Comparison of ENCODE assay signal across 30 cellular contexts in genomic region chr1:16114527-16115467, GRCh38. TPM values are rescaled to one million over a fixed set of nuclear protein-coding genes. Genes with fewer than 3 reads are reported as not detected.
A peak's percentile ranks its signal among the peaks of the same experiment; 100 is the strongest.
DNase-seq lines count a peak whose midpoint lies in the region; ATAC-seq and TF ChIP-seq lines count a peak whose summit lies in the region.
"Had no signal": no experiment of that assay in that cellular context is flagged by ENCODE, and none has a peak within 500 bp of the region (broad histone marks: within the 10 kb centered on the region; RNA-seq: fewer than 3 reads in every experiment).

No MANE protein-coding gene starts in this region.

- peak overlapping the region; percentile 87 for H3K4me2 ChIP-seq in neural progenitor cell

- H3K36me3 Mint-ChIP-seq in brain = no peaks in the 10 kb centered on the region
- no peaks in the 10 kb centered on the region for H3K36me3 Mint-ChIP-seq in neural progenitor cell
- H3K36me3 Mint-ChIP-seq: activated naive CD4-positive, alpha-beta T cell treated with anti-CD3 and anti-CD28 coated beads, Interleukin-2, amount 50 U/mL, for 24 hours; IgD-negative memory B cell; memory B cell had no signal

- no peaks in the 10 kb centered on the region for H3K36me3 ChIP-seq in neural progenitor cell
- H3K36me3 ChIP-seq: transverse colon had no signal

- peak overlapping the region; percentile 99 for H3K27ac ChIP-seq in neural progenitor cell
- H3K27ac ChIP-seq: 22Rv1, epithelial cell of prostate, psoas muscle, transverse colon had no signal

- H3K9me3 ChIP-seq in neural progenitor cell (ENCODE audit: low read depth) = no peaks in the 10 kb centered on the region
- H3K9me3 ChIP-seq: psoas muscle, transverse colon had no signal

- no peaks in the 10 kb centered on the region for H4K20me1 ChIP-seq in neural progenitor cell (ENCODE audit: low read depth)

- H3K79me2 ChIP-seq in neural progenitor cell (ENCODE audit: low read depth) = no peaks in the 10 kb centered on the region

- H3K4me1 Mint-ChIP-seq in brain (peaks cover 81% of the 10 kb centered on the region), neural progenitor cell (peaks cover 81% of the 10 kb centered on the region)
- H3K4me1 Mint-ChIP-seq: activated CD4-positive, alpha-beta T cell treated with anti-CD3 and anti-CD28 coated beads for 36 hours; activated naive CD4-positive, alpha-beta T cell treated with anti-CD3 and anti-CD28 coated beads, Interleukin-2, amount 50 U/mL, for 24 hours; IgD-negative memory B cell; memory B cell had no signal

- DNase-seq in left ventricle myocardium superior (peak; percentile 6), left cardiac atrium (no peak), neural progenitor cell (ENCODE audit: low spot score) (no peak), NCI-H2196 treated with DMSO at 0.1 percent for 48 hours (lab: John Stamatoyannopoulos, UW; ENCODE audit: unreplicated experiment) (no peak)
- DNase-seq in activated CD8-positive, alpha-beta memory T cell treated with anti-CD3 and anti-CD28 coated beads, Interleukin-2, amount 50 U/mL, for 48 hours = no peak
- DNase-seq: activated CD4-positive, alpha-beta T cell treated with anti-CD3 and anti-CD28 coated beads for 36 hours; activated CD8-positive, alpha-beta T cell treated with anti-CD3 and anti-CD28 coated beads for 36 hours; C1 segment of cervical spinal cord; Calu3; DND-41; effector CD4-positive, alpha-beta T cell; GOT3; NCI-H1694; NCI-H510A; psoas muscle; stimulated activated CD4-positive, alpha-beta T cell treated with anti-CD3 and anti-CD28 coated beads, Interleukin-15, amount 100 ng/mL, for 24 hours; stimulated activated CD4-positive, alpha-beta T cell treated with anti-CD3 and anti-CD28 coated beads, Interleukin-4, amount 100 ng/mL, for 4 hours; SW 1271; transverse colon had no signal

- intact Hi-C loops in left ventricle myocardium superior (cut with micrococcal nuclease) (no loop called here), left cardiac atrium (cut with DNase I) (no loop called here)

- no peak overlapping the region for H3K9ac ChIP-seq in neural progenitor cell

- H3K27ac Mint-ChIP-seq in brain (peak overlapping the region in 3 of 5 experiments; percentile 50 to 67 (median 60)), neural progenitor cell (peak overlapping the region; percentile 89)
- H3K27ac Mint-ChIP-seq: activated CD4-positive, alpha-beta T cell treated with anti-CD3 and anti-CD28 coated beads for 36 hours; activated CD8-positive, alpha-beta T cell treated with anti-CD3 and anti-CD28 coated beads for 36 hours; activated naive CD4-positive, alpha-beta T cell treated with anti-CD3 and anti-CD28 coated beads, Interleukin-2, amount 50 U/mL, for 24 hours; activated T-helper 2 cell treated with anti-CD3 and anti-CD28 coated beads, Interferon-gamma antibody, Interleukin-2, Interleukin-4, amounts not matched to agents 10 μg/mL and 5 μg/mL and 100 μg/mL, durations not matched to agents 14 hours and 24 hours and 36 hours; IgD-negative memory B cell; memory B cell had no signal

- H3K4me1 ChIP-seq in neural progenitor cell = peaks cover 67% of the 10 kb centered on the region
- H3K4me1 ChIP-seq: psoas muscle, transverse colon had no signal

- H3F3A ChIP-seq in neural progenitor cell (ENCODE audit: low read depth) = peaks cover 28% of the 10 kb centered on the region

- H3K4me3 Mint-ChIP-seq in brain = no peak overlapping the region
- H3K4me3 Mint-ChIP-seq in neural progenitor cell = peak overlapping the region; percentile 67
- H3K4me3 Mint-ChIP-seq: activated CD4-positive, alpha-beta T cell treated with anti-CD3 and anti-CD28 coated beads for 36 hours; activated CD8-positive, alpha-beta T cell treated with anti-CD3 and anti-CD28 coated beads for 36 hours; activated naive CD4-positive, alpha-beta T cell treated with anti-CD3 and anti-CD28 coated beads, Interleukin-2, amount 50 U/mL, for 24 hours; IgD-negative memory B cell; memory B cell had no signal

- no peak for ATAC-seq in left ventricle myocardium superior
- ATAC-seq in left cardiac atrium = no peak
- no peak for ATAC-seq in GM18511 (IDR thresholded peaks at IDR 0.05; ENCODE audit: unreplicated experiment)
- ATAC-seq in GM21526 (IDR thresholded peaks at IDR 0.05; ENCODE audit: low FRiP score, unreplicated experiment) = no peak
- ATAC-seq: activated CD4-positive, alpha-beta T cell treated with anti-CD3 and anti-CD28 coated beads for 36 hours; activated CD8-positive, alpha-beta T cell treated with anti-CD3 and anti-CD28 coated beads for 36 hours; left lobe of liver; psoas muscle had no signal

- H3K27me3 Mint-ChIP-seq in brain (peaks cover 10% of the 10 kb centered on the region), neural progenitor cell (ENCODE audit: insufficient read depth, low read depth) (peaks cover 15% of the 10 kb centered on the region)

- no peak overlapping the region for H2AFZ ChIP-seq in neural progenitor cell (replicated peaks)

- no peaks in the 10 kb centered on the region for H3K27me3 ChIP-seq in neural progenitor cell
- H3K27me3 ChIP-seq: transverse colon had no signal

- H3K4me3 ChIP-seq in neural progenitor cell = peak overlapping the region; percentile 35
- H3K4me3 ChIP-seq: psoas muscle, transverse colon had no signal

- TF ChIP-seq CTCF in brain (conservative IDR thresholded peaks at IDR 0.05) = no peak
- no peak for TF ChIP-seq CTCF in neural progenitor cell (IDR thresholded peaks at IDR 0.05)

- peaks cover 0 to 3% (median 0%) of the 10 kb centered on the region in 5 experiments for H3K9me3 Mint-ChIP-seq in brain
- H3K9me3 Mint-ChIP-seq in neural progenitor cell = peaks cover 7% of the 10 kb centered on the region
- H3K9me3 Mint-ChIP-seq: activated CD8-positive, alpha-beta T cell treated with anti-CD3 and anti-CD28 coated beads for 36 hours; activated naive CD4-positive, alpha-beta T cell treated with anti-CD3 and anti-CD28 coated beads, Interleukin-2, amount 50 U/mL, for 24 hours; activated T-helper 2 cell treated with anti-CD3 and anti-CD28 coated beads, Interferon-gamma antibody, Interleukin-2, Interleukin-4, amounts not matched to agents 10 μg/mL and 5 μg/mL and 100 μg/mL, durations not matched to agents 14 hours and 24 hours and 36 hours; memory B cell had no signal

RNA-seq across cellular contexts. Expression of gene EPHA2, which starts 41.1 kb away (rescaled TPM):
- total RNA-seq in left ventricle myocardium superior = 7.6 TPM
- total RNA-seq in left cardiac atrium = 10 to 100 TPM in 1 of 2 donors, 1 to 10 TPM in 1; 8.1 to 24.1 TPM
- polyA plus RNA-seq in brain (ENCODE audit: insufficient read depth, low read depth, low replicate concordance) = 2.6 TPM
- total RNA-seq in neural progenitor cell (ENCODE audit: low replicate concordance) = 14.9 and 40.9 TPM in 2 replicates
- total RNA-seq: activated CD8-positive, alpha-beta T cell treated with anti-CD3 and anti-CD28 coated beads for 36 hours; activated T-helper 2 cell treated with anti-CD3 and anti-CD28 coated beads, Interferon-gamma antibody, Interleukin-2, Interleukin-4, amounts not matched to agents 10 μg/mL and 5 μg/mL and 100 μg/mL, durations not matched to agents 14 hours and 24 hours and 36 hours had no signal
- polyA plus RNA-seq: IgD-negative memory B cell had no signal

RNA-seq across cellular contexts. Expression of gene FAM131C, which starts 41.3 kb away (rescaled TPM):
- total RNA-seq in left ventricle myocardium superior = 3.7 TPM
- total RNA-seq in left cardiac atrium = 1 to 10 TPM; 3.2 to 6.5 TPM
- polyA plus RNA-seq in brain (ENCODE audit: insufficient read depth, low read depth, low replicate concordance) = 6.3 TPM
- 0.13 and 2.6 TPM in 2 replicates for total RNA-seq in neural progenitor cell (ENCODE audit: low replicate concordance)
- total RNA-seq: left lobe of liver, myocyte, psoas muscle had no signal
- polyA plus RNA-seq: IgD-negative memory B cell had no signal
